ENCODE assay signal across 8 cellular contexts in genomic region chr13:103140001-103140671, GRCh38.
DNase-seq lines count a peak whose midpoint lies in the region; ATAC-seq and TF ChIP-seq lines count a peak whose summit lies in the region.

No MANE protein-coding gene starts in this region.

- H3K9me3 Mint-ChIP-seq in osteocyte (ENCODE audit: unreplicated experiment): no peaks in the 10 kb centered on the region

- peak; percentile 11 for DNase-seq in A172 (ENCODE audit: low spot score)
- peak; percentile 20 for DNase-seq in NCI-H1694 (lab: John Stamatoyannopoulos, UW)
- DNase-seq in epidermal melanocyte (ENCODE audit: insufficient read length, low spot score): peak; percentile 46
- DNase-seq in osteocyte (ENCODE audit: extremely low spot score, unreplicated experiment): no peak
- DNase-seq in suprapubic skin (ENCODE audit: low spot score in 2 of 2): no peak
- DNase-seq in thyroid gland: no peak

- no peak overlapping the region for H3K4me3 Mint-ChIP-seq in osteocyte (ENCODE audit: unreplicated experiment)

- intact Hi-C loops in thyroid gland (cut with DNase I): no loop called here

- peaks cover 18% of the 10 kb centered on the region for H3K27me3 Mint-ChIP-seq in osteocyte (ENCODE audit: unreplicated experiment)

- TF ChIP-seq CTCF in osteocyte (IDR thresholded peaks at IDR 0.05) (peak; percentile 75), suprapubic skin (IDR thresholded peaks at IDR 0.05) (peak in 1 of 2 donors; percentile 43), thyroid gland (IDR thresholded peaks at IDR 0.05) (no peak)

- peak; percentile 97 for ATAC-seq in GM18519 (IDR thresholded peaks at IDR 0.05; ENCODE audit: low FRiP score, unreplicated experiment)
- peak; percentile 97 for ATAC-seq in HG02840 (IDR thresholded peaks at IDR 0.05; ENCODE audit: low FRiP score, unreplicated experiment)

- H3K4me3 ChIP-seq in suprapubic skin: no peak overlapping the region
- no peak overlapping the region for H3K4me3 ChIP-seq in thyroid gland (replicated peaks in 1 of 3)

- no peak for TF ChIP-seq EP300 in suprapubic skin (IDR thresholded peaks at IDR 0.05)

- peaks cover 2% of the 10 kb centered on the region for H3K27me3 ChIP-seq in suprapubic skin
- H3K27me3 ChIP-seq in thyroid gland: no peaks in the 10 kb centered on the region

- H3K27ac Mint-ChIP-seq in osteocyte (ENCODE audit: unreplicated experiment): no peak overlapping the region

- H3K27ac ChIP-seq in suprapubic skin: no peak overlapping the region
- no peak overlapping the region for H3K27ac ChIP-seq in thyroid gland

- H3K36me3 Mint-ChIP-seq in osteocyte (ENCODE audit: unreplicated experiment): no peaks in the 10 kb centered on the region

- H3K36me3 ChIP-seq in suprapubic skin (no peaks in the 10 kb centered on the region), thyroid gland (no peaks in the 10 kb centered on the region)

- 55% methylated on average over 5 of the region's 5 CpGs for WGBS in suprapubic skin
- WGBS in thyroid gland, 2 donors: 66% methylated on average over 5 of the region's 5 CpGs

- H3K4me1 Mint-ChIP-seq in osteocyte (ENCODE audit: unreplicated experiment): no peaks in the 10 kb centered on the region

- H3K9me3 ChIP-seq in suprapubic skin (no peaks in the 10 kb centered on the region), thyroid gland (no peaks in the 10 kb centered on the region)

- H3K4me1 ChIP-seq in suprapubic skin: no peaks in the 10 kb centered on the region
- no peaks in the 10 kb centered on the region for H3K4me1 ChIP-seq in thyroid gland

- TF ChIP-seq POLR2A in suprapubic skin (IDR thresholded peaks at IDR 0.05): no peak
- TF ChIP-seq POLR2A in thyroid gland (IDR thresholded peaks at IDR 0.05): no peak

Comparison
In these comparisons a context has a peak if more than half of its experiments do, and no peak if none do; other contexts are left out.
1. DNase-seq: peak in A172 (single experiment), NCI-H1694 (single experiment) and epidermal melanocyte (single experiment); none in osteocyte (single experiment), suprapubic skin (0 of 2) and thyroid gland (0 of 2).